Comparison of ENCODE assay signal across 10 cellular contexts in genomic region chr6:88166901-88167624, GRCh38. TPM values are rescaled to one million over a fixed set of nuclear protein-coding genes. Genes with fewer than 3 reads are reported as not detected.
DNase-seq lines count a peak whose midpoint lies in the region; ATAC-seq, FAIRE-seq and TF ChIP-seq lines count a peak whose summit lies in the region.
"Had no signal": no experiment of that assay in that cellular context is flagged by ENCODE, and none has a peak within 500 bp of the region (broad histone marks: within the 10 kb centered on the region; RNA-seq: fewer than 3 reads in every experiment).

No MANE protein-coding gene starts in this region.

- no peaks in the 10 kb centered on the region for H3K4me1 ChIP-seq in foreskin keratinocyte

- TF ChIP-seq CTCF in foreskin keratinocyte (conservative IDR thresholded peaks at IDR 0.05), result no peak

- no peak overlapping the region for H3K27ac ChIP-seq in foreskin keratinocyte
- H3K27ac ChIP-seq: VCaP had no signal

- peak; percentile 30 for DNase-seq in NCI-H345 (lab: John Stamatoyannopoulos, UW)
- no peak for DNase-seq in NCI-H345 treated with DMSO at 0.1 percent for 48 hours (lab: John Stamatoyannopoulos, UW; ENCODE audit: unreplicated experiment)
- peak; percentile 7 for DNase-seq in SW480 (ENCODE audit: low spot score)
- DNase-seq in foreskin keratinocyte, result no peak
- peak; percentile 83 for DNase-seq in retina
- DNase-seq in NCI-H128 (lab: John Stamatoyannopoulos, UW; ENCODE audit: unreplicated experiment), result no peak
- no peak for DNase-seq in urothelium cell line (ENCODE audit: low spot score)

- ATAC-seq in HG02678 (IDR thresholded peaks at IDR 0.05; ENCODE audit: unreplicated experiment), result peak; percentile 19
- ATAC-seq in foreskin keratinocyte, result peak; percentile 24

- peaks cover 75% of the 10 kb centered on the region for H3K27me3 ChIP-seq in foreskin keratinocyte

- FAIRE-seq in urothelium cell line (lab: Jason Lieb, UNC), result no peak

RNA-seq across cellular contexts. Expression of gene CNR1, which starts 0.9 kb away (rescaled TPM):
- total RNA-seq in foreskin keratinocyte, result not detected in 2 replicates
- not detected in 2 replicates for polyA plus RNA-seq in foreskin keratinocyte
- polyA plus RNA-seq: BJ had no signal

Comparison
In these comparisons a context has a peak if more than half of its experiments do, and no peak if none do; other contexts are left out.
1. DNase-seq: peak in NCI-H345 (single experiment), SW480 (single experiment) and retina (single experiment); none in NCI-H345 treated with DMSO at 0.1 percent for 48 hours (single experiment), foreskin keratinocyte (0 of 2), NCI-H128 (single experiment) and urothelium cell line (single experiment).